Comparison of ENCODE assay signal across 1 cellular context in the genomic region with DNA sequence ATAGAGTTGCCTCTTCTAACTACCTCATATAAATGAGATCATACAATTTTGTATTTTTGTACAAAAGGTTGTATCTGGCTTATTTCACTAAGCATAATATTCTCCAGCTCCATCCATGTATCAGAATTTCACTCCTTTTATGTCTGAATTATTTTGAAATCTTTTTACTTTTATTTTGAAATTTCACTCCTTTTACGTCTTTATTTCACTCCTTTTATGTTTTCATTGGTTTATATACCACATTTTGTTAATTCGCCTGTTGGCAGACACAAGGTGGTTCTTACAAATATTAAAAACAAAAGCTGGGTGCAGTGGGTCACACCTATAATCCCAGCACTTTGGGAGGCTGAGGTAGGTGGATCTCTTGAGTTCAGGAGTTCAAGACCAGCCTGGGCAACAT.
TF ChIP-seq lines count a peak whose summit lies in the region.

No MANE protein-coding gene starts in this region.

TF ChIP-seq in K562, 482 proteins besides CTCF, POLR2A, EP300 and RAD21:
- no peak for TF ChIP-seq ATF1 (CRISPR knock-in tag; IDR thresholded peaks at IDR 0.05)
- TF ChIP-seq ATF1 (tag; IDR thresholded peaks at IDR 0.05), result no peak
- 0 out of 2 replicates have a peak, but pooled peaks have one; percentile 13 for TF ChIP-seq RFX1 (IDR thresholded peaks at IDR 0.05)
- TF ChIP-seq KLF10 (CRISPR knock-in tag; IDR thresholded peaks at IDR 0.05), result no peak
- TF ChIP-seq MYNN (IDR thresholded peaks at IDR 0.05), result peak; percentile 29; the same call in 1 of the 2 replicates
- TF ChIP-seq MYNN (CRISPR knock-in tag; IDR thresholded peaks at IDR 0.05), result no peak
TF ChIP-seq in K562: peak in this region for 2.
